9 cellular contexts compared by ENCODE assay signal in the genomic region with DNA sequence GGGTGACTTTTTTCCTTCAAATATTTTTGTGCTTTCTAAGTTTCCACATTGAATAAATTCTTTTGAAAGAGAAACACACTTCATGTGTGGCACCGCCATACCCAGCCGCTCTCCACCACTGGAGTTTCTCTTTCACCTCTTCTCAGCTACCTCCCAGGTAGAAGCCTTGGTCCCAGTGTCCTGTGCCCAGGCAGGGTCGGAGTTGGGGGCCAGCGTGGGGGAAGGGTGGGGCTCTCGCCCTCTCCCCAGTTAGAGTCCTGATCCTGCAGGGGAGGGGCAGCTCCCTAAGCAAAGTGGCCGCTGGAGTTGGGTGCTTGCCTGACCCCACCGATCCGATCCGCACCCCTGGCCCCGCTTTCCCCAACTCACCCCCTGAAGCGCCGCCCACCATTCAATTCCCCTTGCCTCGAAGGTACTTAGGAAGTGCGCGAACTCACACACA. TPM values are rescaled to one million over a fixed set of nuclear protein-coding genes. Genes with fewer than 3 reads are reported as not detected.
A peak's percentile ranks its signal among the peaks of the same experiment; 100 is the strongest.
DNase-seq lines count a peak whose midpoint lies in the region; ATAC-seq and TF ChIP-seq lines count a peak whose summit lies in the region.
"Had no signal": no experiment of that assay in that cellular context is flagged by ENCODE, and none has a peak within 500 bp of the region (broad histone marks: within the 10 kb centered on the region; RNA-seq: fewer than 3 reads in every experiment).

No MANE protein-coding gene starts in this region.

- WGBS in esophagus muscularis mucosa: 21% methylated on average over 15 of the region's 15 CpGs
- no CpG with 5 or more reads among the region's 15 CpGs for WGBS in trophoblast cell (ENCODE audit: extremely low coverage, insufficient coverage, insufficient read length)

- DNase-seq in RWPE1 (ENCODE audit: low spot score) (no peak), esophagus muscularis mucosa (ENCODE audit: extremely low spot score) (no peak), trophoblast cell (no peak), GM10248 (ENCODE audit: extremely low spot score) (no peak), retina (no peak), NCI-H146 treated with DMSO at 0.1 percent for 48 hours (lab: John Stamatoyannopoulos, UW; ENCODE audit: unreplicated experiment) (no peak)

- no peak overlapping the region for H3K18ac ChIP-seq in trophoblast cell (ENCODE audit: low read length)

- no peak overlapping the region for H3K14ac ChIP-seq in trophoblast cell (ENCODE audit: low read length)

- no peak overlapping the region for H4K91ac ChIP-seq in trophoblast cell (ENCODE audit: low read depth, low read length)

- H3K36me3 ChIP-seq in ES-I3 (ENCODE audit: insufficient read depth, low read length) (no peaks in the 10 kb centered on the region), esophagus muscularis mucosa (no peaks in the 10 kb centered on the region), trophoblast cell (ENCODE audit: control insufficient read depth in 1 of 2, insufficient read depth in 2 of 2, low read length in 2 of 2) (no peaks in the 10 kb centered on the region)
- H3K36me3 ChIP-seq: adrenal gland had no signal

- H3K27me3 ChIP-seq in esophagus muscularis mucosa: no peaks in the 10 kb centered on the region
- no peaks in the 10 kb centered on the region for H3K27me3 ChIP-seq in trophoblast cell (ENCODE audit: insufficient read depth, low read length)
- H3K27me3 ChIP-seq: adrenal gland had no signal

- H4K8ac ChIP-seq in trophoblast cell (ENCODE audit: low read depth, low read length): no peak overlapping the region

- TF ChIP-seq POLR2A in esophagus muscularis mucosa (IDR thresholded peaks at IDR 0.05; ENCODE audit: low read depth): no peak

- H2BK5ac ChIP-seq in trophoblast cell (ENCODE audit: low read depth, low read length, poor library complexity): no peak overlapping the region

- POLR2A ChIA-PET in RWPE1 (lab: Yijun Ruan, JAX; ENCODE audit: low non-redundant PET) (interaction anchor here (0.6 kb wide), 1 partner anchor 40 kb away, joined by 3 read pairs; no protein-coding TSS in a partner anchor), GM10248 (lab: Yijun Ruan, JAX) (interaction anchor here (1.0 kb wide), 1 partner anchor 9 kb away, joined by 3 read pairs; no protein-coding TSS in a partner anchor)

- intact Hi-C loops in esophagus muscularis mucosa (cut with DNase I): no loop called here

- H3K27ac ChIP-seq in RWPE1 (peak overlapping the region; percentile 65), esophagus muscularis mucosa (replicated peaks in 1 of 4) (peak overlapping the region; percentile 69 to 78 (median 72)), trophoblast cell (ENCODE audit: low read depth, low read length) (no peak overlapping the region)

- no peak for TF ChIP-seq EP300 in esophagus muscularis mucosa (IDR thresholded peaks at IDR 0.05)

- no peak for ATAC-seq in GM18868 (IDR thresholded peaks at IDR 0.05; ENCODE audit: unreplicated experiment)

- no peak overlapping the region for H2AK5ac ChIP-seq in trophoblast cell (ENCODE audit: low read length)

- TF ChIP-seq CTCF in RWPE1 (conservative IDR thresholded peaks at IDR 0.05; ENCODE audit: low read depth) (no peak), esophagus muscularis mucosa (IDR thresholded peaks at IDR 0.05) (no peak), GM10248 (IDR thresholded peaks at IDR 0.05; ENCODE audit: control extremely low read depth, extremely low read depth, low read depth, missing control alignments) (no peak)

- peak overlapping the region; percentile 57 for H2AFZ ChIP-seq in trophoblast cell (ENCODE audit: insufficient read depth, low read length, poor library complexity)

- no peak overlapping the region for H3K4ac ChIP-seq in trophoblast cell (ENCODE audit: low read depth, low read length)

- CTCF ChIA-PET in RWPE1 (lab: Yijun Ruan, JAX): interaction anchor here (0.6 to 0.8 kb wide), 3 partner anchors 151 to 360 kb away, joined by 3 to 6 read pairs (median 3); no protein-coding TSS in a partner anchor
- CTCF ChIA-PET in GM10248 (lab: Yijun Ruan, JAX): interaction anchor here (0.9 to 2.2 kb wide), 2 partner anchors 9 to 200 kb away, joined by 3 to 5 read pairs; no protein-coding TSS in a partner anchor

- H3K9ac ChIP-seq in ES-I3 (ENCODE audit: low read depth, low read length) (peak overlapping the region; percentile 56; the same call in 1 of the 2 replicates), trophoblast cell (ENCODE audit: low read length) (no peak overlapping the region)

- H3K79me1 ChIP-seq in trophoblast cell (ENCODE audit: low read length): peaks cover 3% of the 10 kb centered on the region

- no peak overlapping the region for H4K12ac ChIP-seq in trophoblast cell (ENCODE audit: low read depth, low read length)

- H3K79me2 ChIP-seq in trophoblast cell (ENCODE audit: control insufficient read depth, insufficient read depth, low read length, poor library complexity): peaks cover 3% of the 10 kb centered on the region

- H3K4me1 ChIP-seq in ES-I3 (ENCODE audit: insufficient read depth, low read length) (no peaks in the 10 kb centered on the region; the same call in 1 of the 2 replicates), esophagus muscularis mucosa (peaks cover 21 to 39% (median 34%) of the 10 kb centered on the region in 4 donors), trophoblast cell (ENCODE audit: control insufficient read depth in 1 of 2, insufficient read depth in 2 of 2, low read length in 2 of 2) (peaks cover 19 to 21% of the 10 kb centered on the region in 2 experiments)

- peak overlapping the region; percentile 96 for H3K4me2 ChIP-seq in trophoblast cell (ENCODE audit: low read length)

- H2BK120ac ChIP-seq in trophoblast cell (ENCODE audit: insufficient read depth, low read length, poor library complexity): no peak overlapping the region

- H2BK12ac ChIP-seq in trophoblast cell (ENCODE audit: low read length): no peak overlapping the region

- H3K9me3 ChIP-seq in ES-I3 (ENCODE audit: control insufficient read depth, insufficient read depth, low read length) (no peaks in the 10 kb centered on the region), esophagus muscularis mucosa (no peaks in the 10 kb centered on the region), trophoblast cell (ENCODE audit: insufficient read depth, low read depth, low read length) (peaks cover 2% of the 10 kb centered on the region)
- H3K9me3 ChIP-seq: adrenal gland had no signal

- H3K23ac ChIP-seq in trophoblast cell (ENCODE audit: low read length): no peak overlapping the region

- H3K4me3 ChIP-seq in esophagus muscularis mucosa (peak overlapping the region; percentile 73 to 91 (median 78)), trophoblast cell (ENCODE audit: low read depth, low read length) (peak overlapping the region; percentile 73)

RNA-seq across cellular contexts. Expression of a gene that starts 0.8 kb away (rescaled TPM):
- total RNA-seq in esophagus muscularis mucosa: 1 to 10 TPM; 6.5 to 10.0 (median 7.9) TPM
- polyA plus RNA-seq in trophoblast cell (2013): 7.4 and 7.6 TPM in 2 replicates
